ENCODE assay signal across 9 cellular contexts in the genomic region with DNA sequence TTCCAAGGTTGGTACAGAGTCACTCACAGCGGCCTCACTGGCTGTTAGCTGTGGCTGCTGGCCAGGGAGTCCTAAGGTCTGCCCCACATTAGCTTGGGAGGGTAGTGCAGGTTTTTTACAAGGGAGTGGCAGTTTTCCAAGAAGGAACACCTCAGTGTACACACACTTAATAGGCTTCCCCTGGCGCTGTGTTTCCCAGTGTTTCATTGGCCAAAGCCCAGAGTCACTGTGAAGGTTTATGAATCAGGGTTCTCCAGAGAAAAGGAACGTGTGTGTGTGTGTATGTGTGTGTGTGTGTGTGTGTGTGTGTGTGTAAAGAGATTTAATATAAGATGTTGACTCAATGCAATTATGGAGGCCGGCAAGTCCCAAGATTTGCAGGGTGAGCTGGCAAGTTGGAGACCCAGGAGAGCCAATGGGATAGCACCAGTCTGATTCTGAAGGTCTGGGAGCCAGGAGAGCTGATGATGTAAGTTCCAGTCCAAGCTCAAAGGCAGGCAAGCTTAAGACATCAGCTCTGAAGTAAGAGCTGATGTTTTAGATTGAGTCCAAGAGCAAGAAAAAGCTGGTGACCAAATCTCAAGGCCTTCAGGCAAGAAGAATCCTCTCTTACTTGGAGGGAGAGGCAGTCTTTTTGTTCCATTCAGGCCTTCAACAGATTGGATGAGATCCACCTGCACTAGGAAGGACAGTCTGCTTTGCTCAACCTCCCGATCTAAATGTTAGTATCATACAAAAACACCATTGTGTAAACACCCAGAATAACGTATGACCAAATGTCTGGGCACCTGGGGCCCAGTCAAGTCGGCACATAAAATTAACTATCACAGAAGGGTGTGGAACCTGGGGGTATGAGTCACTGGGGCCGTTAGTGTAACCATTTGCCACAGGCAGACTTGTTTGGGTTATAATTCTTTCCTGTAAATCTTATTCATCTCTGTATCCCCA.
DNase-seq lines count a peak whose midpoint lies in the region; ATAC-seq, FAIRE-seq and TF ChIP-seq lines count a peak whose summit lies in the region.
"Had no signal": no experiment of that assay in that cellular context is flagged by ENCODE, and none has a peak within 500 bp of the region (broad histone marks: within the 10 kb centered on the region; RNA-seq: fewer than 3 reads in every experiment).

No MANE protein-coding gene starts in this region.

- TF ChIP-seq EP300 in A549 (IDR thresholded peaks at IDR 0.05) (peak; percentile 77 to 82; a peak in 3 of 5 replicates), Ishikawa (IDR thresholded peaks at IDR 0.05; ENCODE audit: borderline replicate concordance) (peak; percentile 31; the same call in 1 of the 2 replicates)

- H3K4me3 ChIP-seq in A549 (peak overlapping the region; percentile 23), HAP-1 (no peak overlapping the region)
- H3K4me3 ChIP-seq: thoracic aorta had no signal

- H3K27ac Mint-ChIP-seq in activated T-cell treated with anti-CD3 and anti-CD28 coated beads, Interleukin-2, amount 50 U/mL, for 24 hours: peak overlapping the region; percentile 94

- TF ChIP-seq CTCF in A549 (IDR thresholded peaks at IDR 0.05) (no peak), GM10248 (IDR thresholded peaks at IDR 0.05; ENCODE audit: control extremely low read depth, extremely low read depth, low read depth, missing control alignments) (no peak)

- 0% methylated on average over 8 of the region's 8 CpGs for WGBS in A549 (ENCODE audit: missing lambda C conversion rate)

- POLR2A ChIA-PET in A549 (lab: Yijun Ruan, JAX) (interaction anchor here (0.6 to 3.2 kb wide), 7 partner anchors 14 to 234 kb away, joined by 3 to 17 read pairs (median 4); partner anchors contain the start of gene PRKCA), GM10248 (lab: Yijun Ruan, JAX) (no interaction called here)

- ATAC-seq in A549 (peak; percentile 86 to 90), HG02884 (IDR thresholded peaks at IDR 0.05; ENCODE audit: unreplicated experiment) (no peak)

- H3K4me2 ChIP-seq in A549: peak overlapping the region; percentile 79

- no peaks in the 10 kb centered on the region for H3K27me3 ChIP-seq in HAP-1 (ENCODE audit: low read depth)

- FAIRE-seq in A549 (lab: Jason Lieb, UNC): peak; percentile 96

- CTCF ChIA-PET in A549 (lab: Yijun Ruan, JAX): interaction anchor here (0.8 to 2.1 kb wide), 9 partner anchors 13 to 304 kb away, joined by 3 to 6 read pairs (median 4); no protein-coding TSS in a partner anchor
- CTCF ChIA-PET in GM10248 (lab: Yijun Ruan, JAX): no interaction called here

- H3K4me1 ChIP-seq in A549 (peaks cover 74% of the 10 kb centered on the region), HAP-1 (no peaks in the 10 kb centered on the region; the same call in 1 of the 2 replicates)

- H3K9me3 ChIP-seq in A549 (no peaks in the 10 kb centered on the region), HAP-1 (no peaks in the 10 kb centered on the region)
- H3K9me3 ChIP-seq: thoracic aorta had no signal

- H3K4me1 Mint-ChIP-seq in activated T-cell treated with anti-CD3 and anti-CD28 coated beads, Interleukin-2, amount 50 U/mL, for 24 hours (ENCODE audit: low read depth): peaks cover 85% of the 10 kb centered on the region

- H3K27ac ChIP-seq in A549: peak overlapping the region; percentile 87 to 90
- H3K27ac ChIP-seq: thoracic aorta had no signal

- peaks cover 46% of the 10 kb centered on the region for H3K36me3 Mint-ChIP-seq in activated T-cell treated with anti-CD3 and anti-CD28 coated beads, Interleukin-2, amount 50 U/mL, for 24 hours (ENCODE audit: low read depth)

- peaks cover 3% of the 10 kb centered on the region for H3K9me3 Mint-ChIP-seq in activated T-cell treated with anti-CD3 and anti-CD28 coated beads, Interleukin-2, amount 50 U/mL, for 24 hours

- in situ Hi-C loops in HAP-1 (cut with MboI; ENCODE audit: low sequenced_read_pairs): no loop called here

- no peaks in the 10 kb centered on the region for H3K36me3 ChIP-seq in HAP-1 (replicated peaks)
- H3K36me3 ChIP-seq: thoracic aorta had no signal

- DNase-seq in A549 (ENCODE audit: low read depth in 1 of 2, low spot score in 1 of 2) (peak; percentile 87 to 97), iris pigment epithelial cell (ENCODE audit: low read depth) (peak; percentile 96), GM10248 (ENCODE audit: extremely low spot score) (no peak), HAP-1 (ENCODE audit: low spot score in 2 of 2) (no peak)
- DNase-seq in activated T-cell treated with anti-CD3 and anti-CD28 coated beads, Interleukin-2, amount 50 U/mL, for 24 hours: peak; percentile 55
- peak; percentile 28 to 41 for DNase-seq in stimulated activated CD8-positive, alpha-beta memory T cell treated with anti-CD3 and anti-CD28 coated beads, Interleukin-7, amount 100 ng/mL, for 4 hours (ENCODE audit: low read depth in 2 of 2)

- TF ChIP-seq POLR2A in A549 (IDR thresholded peaks at IDR 0.05; ENCODE audit: low read length): no peak

- H3K27me3 Mint-ChIP-seq in activated T-cell treated with anti-CD3 and anti-CD28 coated beads, Interleukin-2, amount 50 U/mL, for 24 hours: no peaks in the 10 kb centered on the region

- H3K4me3 Mint-ChIP-seq in activated T-cell treated with anti-CD3 and anti-CD28 coated beads, Interleukin-2, amount 50 U/mL, for 24 hours: peak overlapping the region; percentile 55

- peak; percentile 28 to 57 for TF ChIP-seq RAD21 in A549 (conservative IDR thresholded peaks at IDR 0.05 in 1 of 2, IDR thresholded peaks at IDR 0.05 in 1 of 2)
- 0 out of 2 replicates have a peak, but pooled peaks have one; percentile 4 for TF ChIP-seq RAD21 in Ishikawa (IDR thresholded peaks at IDR 0.05; ENCODE audit: low read depth)

TF ChIP-seq in A549, 52 proteins besides CTCF, POLR2A, EP300 and RAD21 (continues in another document):
- TF ChIP-seq HOXA7 (CRISPR knock-in tag; IDR thresholded peaks at IDR 0.05) (no peak), HMGXB4 (CRISPR knock-in tag; IDR thresholded peaks at IDR 0.05; ENCODE audit: borderline replicate concordance) (no peak), MAFK (IDR thresholded peaks at IDR 0.05; ENCODE audit: partially characterized antibody) (peak; percentile 51), HDAC2 (IDR thresholded peaks at IDR 0.05) (no peak), FOSB (CRISPR knock-in tag; IDR thresholded peaks at IDR 0.05) (no peak), EHF (CRISPR knock-in tag; IDR thresholded peaks at IDR 0.05) (no peak), RNF2 (IDR thresholded peaks at IDR 0.05; ENCODE audit: borderline replicate concordance, low read depth) (no peak), PBX3 (IDR thresholded peaks at IDR 0.05) (peak; percentile 39; the same call in 1 of the 2 replicates)

TF ChIP-seq in Ishikawa, 13 proteins besides CTCF, POLR2A, EP300 and RAD21:
- TF ChIP-seq ZBTB7A (IDR thresholded peaks at IDR 0.05; ENCODE audit: low read depth) (no peak), TEAD4 (IDR thresholded peaks at IDR 0.05) (no peak), NFIC (IDR thresholded peaks at IDR 0.05) (peak; percentile 77)

Comparison
In these comparisons a context has a peak if more than half of its experiments do, and no peak if none do; other contexts are left out.
1. DNase-seq: peak in A549 (2 of 2), activated T-cell treated with anti-CD3 and anti-CD28 coated beads, Interleukin-2, amount 50 U/mL, for 24 hours (single experiment), iris pigment epithelial cell (single experiment) and stimulated activated CD8-positive, alpha-beta memory T cell treated with anti-CD3 and anti-CD28 coated beads, Interleukin-7, amount 100 ng/mL, for 4 hours (2 of 2); none in GM10248 (single experiment) and HAP-1 (0 of 2).